In the genomic region with DNA sequence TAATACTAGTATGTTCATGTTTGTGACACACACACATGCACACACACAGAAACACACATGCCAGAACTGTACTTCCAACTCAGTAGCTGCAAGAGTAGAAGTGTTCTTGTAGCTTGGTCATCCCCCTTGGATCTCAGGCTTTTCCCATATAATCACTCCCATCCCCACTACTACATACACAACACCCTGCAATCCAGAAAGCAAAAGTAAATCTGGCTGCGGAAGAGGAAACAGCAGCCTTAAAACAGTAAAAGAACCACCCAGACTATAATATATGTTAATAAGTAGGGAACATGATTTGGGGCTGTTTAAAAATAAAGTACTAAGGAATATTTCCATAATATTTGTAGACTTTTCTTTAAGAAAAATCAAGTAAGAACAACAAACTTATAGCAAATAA, we compare ENCODE assay signal across 15 cellular contexts.
"Had no signal": no experiment of that assay in that cellular context is flagged by ENCODE, and none has a peak within 500 bp of the region (broad histone marks: within the 10 kb centered on the region; RNA-seq: fewer than 3 reads in every experiment).

No MANE protein-coding gene starts in this region.

- H3K27me3 ChIP-seq: colonic mucosa, foreskin keratinocyte, right atrium auricular region, sigmoid colon, testis, upper lobe of right lung had no signal

- ATAC-seq: foreskin keratinocyte; naive thymus-derived CD8-positive, alpha-beta T cell; stimulated activated naive B cell treated with anti-CD40 and anti-IgM and Interleukin-4, amounts not matched to agents 10 μg/mL and 1 μg/mL and 100 μg/mL, for 72 hours; stimulated activated naive CD8-positive, alpha-beta T cell treated with anti-CD3 and anti-CD28 coated beads, Interleukin-15, amount 100 ng/mL, for 72 hours; upper lobe of right lung had no signal

- DNase-seq: colonic mucosa; dermis blood vessel endothelial cell; esophagus squamous epithelium; foreskin keratinocyte; naive thymus-derived CD8-positive, alpha-beta T cell; sigmoid colon; stimulated activated CD4-positive, alpha-beta T cell treated with anti-CD3 and anti-CD28 coated beads, Interleukin-2, amount 100 ng/mL, for 24 hours; stimulated activated CD4-positive, alpha-beta T cell treated with anti-CD3 and anti-CD28 coated beads, Interleukin-4, amount 100 ng/mL, for 4 hours; stimulated activated naive B cell treated with anti-CD40 and anti-IgM and Interleukin-4, amounts not matched to agents 10 μg/mL and 1 μg/mL and 100 μg/mL, for 72 hours; stimulated activated naive CD8-positive, alpha-beta T cell treated with anti-CD3 and anti-CD28 coated beads, Interleukin-15, amount 100 ng/mL, for 72 hours; testis; upper lobe of right lung had no signal

- H3K9me3 ChIP-seq: colonic mucosa, esophagus squamous epithelium, right atrium auricular region, sigmoid colon, testis, tibial nerve, upper lobe of right lung had no signal

- H3K36me3 ChIP-seq: colonic mucosa, esophagus squamous epithelium, right atrium auricular region, sigmoid colon, tibial nerve, upper lobe of right lung had no signal

- H3K27ac ChIP-seq: colonic mucosa, esophagus squamous epithelium, foreskin keratinocyte, right atrium auricular region, sigmoid colon, skin epidermis, testis, tibial nerve, upper lobe of right lung had no signal

- H3K4me1 ChIP-seq: colonic mucosa, right atrium auricular region, sigmoid colon, testis, tibial nerve, upper lobe of right lung had no signal

- H3K4me3 ChIP-seq: colonic mucosa, esophagus squamous epithelium, right atrium auricular region, sigmoid colon, skin epidermis, testis, tibial nerve, upper lobe of right lung had no signal
